In genomic region chrX:151695583-151695930, GRCh38 we compare ENCODE assay signal across 25 cellular contexts. TPM values are rescaled to one million over a fixed set of nuclear protein-coding genes. Genes with fewer than 3 reads are reported as not detected.
A peak's percentile ranks its signal among the peaks of the same experiment; 100 is the strongest.
DNase-seq lines count a peak whose midpoint lies in the region; ATAC-seq and TF ChIP-seq lines count a peak whose summit lies in the region.
"Had no signal": no experiment of that assay in that cellular context is flagged by ENCODE, and none has a peak within 500 bp of the region (broad histone marks: within the 10 kb centered on the region; RNA-seq: fewer than 3 reads in every experiment).

No MANE protein-coding gene starts in this region.

- H3K4me1 ChIP-seq in cardiac muscle cell (ENCODE audit: low read depth) (no peaks in the 10 kb centered on the region), right atrium auricular region (no peaks in the 10 kb centered on the region), right cardiac atrium (ENCODE audit: control insufficient read depth, insufficient read depth, low read length) (no peaks in the 10 kb centered on the region)
- H3K4me1 ChIP-seq: BE2C had no signal

- no peaks in the 10 kb centered on the region for H3K9me2 ChIP-seq in neural cell (ENCODE audit: insufficient read depth, low read length)

- H3K4me3 Mint-ChIP-seq in type B pancreatic cell: peak overlapping the region; percentile 80
- H3K4me3 Mint-ChIP-seq: activated naive CD8-positive, alpha-beta T cell treated with anti-CD3 and anti-CD28 coated beads for 36 hours; T-helper 17 cell had no signal

- H3K36me3 Mint-ChIP-seq in type B pancreatic cell: no peaks in the 10 kb centered on the region
- H3K36me3 Mint-ChIP-seq: activated naive CD8-positive, alpha-beta T cell treated with anti-CD3 and anti-CD28 coated beads for 36 hours had no signal

- no peak overlapping the region for H3K4me2 ChIP-seq in neural cell (ENCODE audit: low read length)
- H3K4me2 ChIP-seq: KMS-11 had no signal

- peaks cover 4% of the 10 kb centered on the region for H3K4me1 Mint-ChIP-seq in type B pancreatic cell (ENCODE audit: unreplicated experiment)
- H3K4me1 Mint-ChIP-seq: T-helper 17 cell had no signal

- H3K9me3 Mint-ChIP-seq in type B pancreatic cell: peaks cover 5% of the 10 kb centered on the region
- H3K9me3 Mint-ChIP-seq: activated naive CD8-positive, alpha-beta T cell treated with anti-CD3 and anti-CD28 coated beads for 36 hours had no signal

- H3K9ac ChIP-seq in neural cell (ENCODE audit: low read length): no peak overlapping the region
- H3K9ac ChIP-seq: KMS-11 had no signal

- no peaks in the 10 kb centered on the region for H4K20me1 ChIP-seq in neural cell (ENCODE audit: insufficient read depth)

- H2AFZ ChIP-seq in neural cell (ENCODE audit: low read depth, low read length): no peak overlapping the region

- H3K27me3 ChIP-seq in cardiac muscle cell (no peaks in the 10 kb centered on the region), right atrium auricular region (no peaks in the 10 kb centered on the region), right cardiac atrium (ENCODE audit: control insufficient read depth, insufficient read depth) (no peaks in the 10 kb centered on the region), neural cell (ENCODE audit: insufficient read depth, low read depth, low read length) (no peaks in the 10 kb centered on the region)
- H3K27me3 ChIP-seq: BE2C had no signal

- H3K27me3 Mint-ChIP-seq in type B pancreatic cell: peaks cover 24% of the 10 kb centered on the region

- WGBS in right cardiac atrium: 14% methylated on average over 13 of the region's 13 CpGs

- DNase-seq in cardiac muscle cell (ENCODE audit: low read depth in 1 of 2, low spot score in 1 of 2) (no peak), right atrium auricular region (ENCODE audit: low spot score) (no peak), right cardiac atrium (no peak), type B pancreatic cell (ENCODE audit: extremely low spot score, unreplicated experiment) (no peak), SK-N-DZ (ENCODE audit: low spot score) (no peak), kidney tubule cell (ENCODE audit: low spot score) (no peak)
- no peak for DNase-seq in activated CD4-positive, alpha-beta T cell treated with anti-CD3 and anti-CD28 coated beads for 1 hour
- DNase-seq: 8988T; activated CD4-positive, CD25-positive, alpha-beta regulatory T cell; activated naive CD8-positive, alpha-beta T cell treated with anti-CD3 and anti-CD28 coated beads for 36 hours; BE2C; kidney; NCI-H1048; NCI-H510A treated with DMSO at 0.1 percent for 48 hours; occipital lobe; SHP77 treated with DMSO at 0.1 percent for 48 hours; T-helper 17 cell had no signal

- no peak for TF ChIP-seq EP300 in neural cell (conservative IDR thresholded peaks at IDR 0.05; ENCODE audit: poor library complexity, severe bottlenecking)

- intact Hi-C loops in right cardiac atrium (cut with DNase I): no loop called here

- H3K27ac Mint-ChIP-seq in type B pancreatic cell: no peak overlapping the region
- H3K27ac Mint-ChIP-seq: activated naive CD8-positive, alpha-beta T cell treated with anti-CD3 and anti-CD28 coated beads for 36 hours; T-helper 17 cell had no signal

- H3K4me3 ChIP-seq in cardiac muscle cell: peak overlapping the region; percentile 30
- H3K4me3 ChIP-seq in right atrium auricular region: peak overlapping the region in 1 of 2 donors; percentile 45
- peak overlapping the region; percentile 57 for H3K4me3 ChIP-seq in right cardiac atrium (ENCODE audit: low read length)
- H3K4me3 ChIP-seq in neural cell (ENCODE audit: low read length): peak overlapping the region; percentile 38

- TF ChIP-seq CTCF in cardiac muscle cell (IDR thresholded peaks at IDR 0.05; ENCODE audit: low read depth, low read length): no peak
- no peak for TF ChIP-seq CTCF in right atrium auricular region (IDR thresholded peaks at IDR 0.05)
- TF ChIP-seq CTCF in neural cell (IDR thresholded peaks at IDR 0.05; ENCODE audit: poor library complexity, severe bottlenecking): no peak
- no peak for TF ChIP-seq CTCF in type B pancreatic cell (conservative IDR thresholded peaks at IDR 0.05)

- H3K36me3 ChIP-seq in cardiac muscle cell (no peaks in the 10 kb centered on the region), right atrium auricular region (no peaks in the 10 kb centered on the region), neural cell (ENCODE audit: insufficient read depth, low read length) (no peaks in the 10 kb centered on the region)
- H3K36me3 ChIP-seq: BE2C had no signal

- H3K9me3 ChIP-seq in cardiac muscle cell (ENCODE audit: low read depth) (no peaks in the 10 kb centered on the region), right atrium auricular region (no peaks in the 10 kb centered on the region), right cardiac atrium (ENCODE audit: control insufficient read depth, low read length) (no peaks in the 10 kb centered on the region), neural cell (ENCODE audit: low read length) (no peaks in the 10 kb centered on the region)
- H3K9me3 ChIP-seq: BE2C had no signal

- ATAC-seq in right cardiac atrium: no peak
- ATAC-seq: esophagus mucosa, HCT116, T-helper 17 cell had no signal

- TF ChIP-seq RAD21 in neural cell (conservative IDR thresholded peaks at IDR 0.05): no peak

- H3F3A ChIP-seq in neural cell (ENCODE audit: insufficient read depth, low read length, poor library complexity, severe bottlenecking): no peaks in the 10 kb centered on the region

- H3K27ac ChIP-seq in cardiac muscle cell (no peak overlapping the region), right atrium auricular region (no peak overlapping the region), right cardiac atrium (ENCODE audit: low read length) (no peak overlapping the region), neural cell (ENCODE audit: low read length) (peak overlapping the region; percentile 42)
- H3K27ac ChIP-seq: HL-60, KMS-11 had no signal

- H3K79me2 ChIP-seq in neural cell (replicated peaks; ENCODE audit: insufficient read depth, low read length): no peaks in the 10 kb centered on the region

TF ChIP-seq in neural cell, 6 proteins besides CTCF, POLR2A, EP300 and RAD21:
- TF ChIP-seq MXI1 (conservative IDR thresholded peaks at IDR 0.05; ENCODE audit: poor library complexity, severe bottlenecking): no peak
- no peak for TF ChIP-seq SMC3 (conservative IDR thresholded peaks at IDR 0.05; ENCODE audit: poor library complexity)
- no peak for TF ChIP-seq EZH2 (IDR thresholded peaks at IDR 0.05; ENCODE audit: borderline replicate concordance, insufficient read depth, low read length, poor library complexity, severe bottlenecking)
- no peak for TF ChIP-seq REST (IDR thresholded peaks at IDR 0.05; ENCODE audit: borderline replicate concordance)
- TF ChIP-seq POLR2AphosphoS5 (IDR thresholded peaks at IDR 0.05): no peak
- TF ChIP-seq TAF1 (IDR thresholded peaks at IDR 0.05; ENCODE audit: low read depth): no peak
TF ChIP-seq in neural cell: peak in this region for 0.

RNA-seq across cellular contexts. Expression of gene PRRG3, which starts 0.3 kb away (rescaled TPM):
- total RNA-seq in cardiac muscle cell (4.8 and 10.6 TPM in 2 replicates), right atrium auricular region (1 to 10 TPM in 1 of 2 donors, under 1 TPM in 1; 0.08 to 1.7 TPM), right cardiac atrium (1 to 10 TPM in 2 of 4 donors, under 1 TPM in 2; 0.38 to 1.3 (median 0.97) TPM), type B pancreatic cell (ENCODE audit: low replicate concordance) (0.43 and 2.6 TPM in 2 replicates)
- polyA plus RNA-seq in cardiac muscle cell (5.6 and 18.1 TPM in 2 replicates), right cardiac atrium (0.27 TPM), neural cell (not detected in 2 replicates)
- 0.24 and 3.6 TPM in 2 replicates for polyA minus RNA-seq in neural cell
- not detected in 2 replicates for polyA plus RNA-seq in SK-N-DZ (2014; cell fraction: cytosol; rRNA removed)
- not detected in 2 replicates for polyA plus RNA-seq in SK-N-DZ (2014; cell fraction: nucleus; rRNA removed)
- total RNA-seq: activated CD8-positive, alpha-beta memory T cell treated with anti-CD3 and anti-CD28 coated beads for 36 hours; activated naive CD8-positive, alpha-beta T cell treated with anti-CD3 and anti-CD28 coated beads for 36 hours; bronchial epithelial cell; esophagus mucosa; mononuclear cell; T-helper 17 cell had no signal

RNA-seq across cellular contexts. Expression of gene FATE1, which starts 20.3 kb away (rescaled TPM):
- total RNA-seq in cardiac muscle cell (0.15 and 0.18 TPM in 2 replicates), right atrium auricular region (not detected), right cardiac atrium (under 1 TPM in 1 of 4 donors, not detected in 3; 0.48 TPM), type B pancreatic cell (ENCODE audit: low replicate concordance) (0.29 and 0.62 TPM in 2 replicates)
- polyA plus RNA-seq in cardiac muscle cell (not detected in 2 replicates), right cardiac atrium (0.23 TPM), neural cell (not detected in 2 replicates)
- not detected in 2 replicates for polyA minus RNA-seq in neural cell
- not detected in 2 replicates for polyA plus RNA-seq in SK-N-DZ (2014; cell fraction: cytosol; rRNA removed)
- not detected in 2 replicates for polyA plus RNA-seq in SK-N-DZ (2014; cell fraction: nucleus; rRNA removed)
- total RNA-seq: activated CD8-positive, alpha-beta memory T cell treated with anti-CD3 and anti-CD28 coated beads for 36 hours; activated naive CD8-positive, alpha-beta T cell treated with anti-CD3 and anti-CD28 coated beads for 36 hours; bronchial epithelial cell; esophagus mucosa; kidney; mononuclear cell; occipital lobe; T-helper 17 cell had no signal

RNA-seq across cellular contexts. Expression of gene CNGA2, which starts 39.0 kb away (rescaled TPM):
- total RNA-seq in cardiac muscle cell: not detected in 2 replicates
- not detected in 2 replicates for polyA plus RNA-seq in cardiac muscle cell
- total RNA-seq in right atrium auricular region: not detected
- not detected for total RNA-seq in right cardiac atrium
- polyA plus RNA-seq in right cardiac atrium: not detected
- not detected in 2 replicates for polyA plus RNA-seq in neural cell
- polyA minus RNA-seq in neural cell: not detected in 2 replicates
- total RNA-seq in type B pancreatic cell (ENCODE audit: low replicate concordance): not detected in 2 replicates
- polyA plus RNA-seq in SK-N-DZ (2014; cell fraction: cytosol; rRNA removed): not detected in 2 replicates
- not detected in 2 replicates for polyA plus RNA-seq in SK-N-DZ (2014; cell fraction: nucleus; rRNA removed)
- total RNA-seq: activated CD8-positive, alpha-beta memory T cell treated with anti-CD3 and anti-CD28 coated beads for 36 hours; activated naive CD8-positive, alpha-beta T cell treated with anti-CD3 and anti-CD28 coated beads for 36 hours; bronchial epithelial cell; esophagus mucosa; kidney; mononuclear cell; occipital lobe; T-helper 17 cell had no signal
